ENCODE assay signal across 12 cellular contexts in genomic region chr12:44654641-44655625, GRCh38.
A peak's percentile ranks its signal among the peaks of the same experiment; 100 is the strongest.
DNase-seq lines count a peak whose midpoint lies in the region; ATAC-seq and TF ChIP-seq lines count a peak whose summit lies in the region.
"Had no signal": no experiment of that assay in that cellular context is flagged by ENCODE, and none has a peak within 500 bp of the region (broad histone marks: within the 10 kb centered on the region; RNA-seq: fewer than 3 reads in every experiment).

No MANE protein-coding gene starts in this region.

- no peaks in the 10 kb centered on the region for H3K27me3 ChIP-seq in endodermal cell (ENCODE audit: control insufficient read depth, insufficient read depth, low read length, poor library complexity, severe bottlenecking)
- H3K27me3 ChIP-seq: colonic mucosa had no signal

- peaks cover 18% of the 10 kb centered on the region for H3K4me1 Mint-ChIP-seq in endodermal cell

- H3K4me3 ChIP-seq in endodermal cell (ENCODE audit: low read length): peak overlapping the region; percentile 28
- H3K4me3 ChIP-seq: colonic mucosa had no signal

- H3K27me3 Mint-ChIP-seq in endodermal cell (ENCODE audit: insufficient read depth): no peaks in the 10 kb centered on the region

- no peak overlapping the region for H3K4me3 Mint-ChIP-seq in endodermal cell

- H3K4me1 ChIP-seq in endodermal cell (ENCODE audit: control insufficient read depth, insufficient read depth, low read length): peaks cover 17% of the 10 kb centered on the region
- H3K4me1 ChIP-seq: colonic mucosa had no signal

- no peak for TF ChIP-seq CTCF in endodermal cell (conservative IDR thresholded peaks at IDR 0.05)

- H3K27ac Mint-ChIP-seq in endodermal cell: peak overlapping the region; percentile 4

- no peak overlapping the region for H3K9ac ChIP-seq in endodermal cell (ENCODE audit: extremely low read depth, low read length, poor library complexity, severe bottlenecking)

- 53 to 55% methylated on average over 9 to 12 of the region's 12 CpGs for WGBS in endodermal cell (ENCODE audit: insufficient coverage in 1 of 2, insufficient read length in 1 of 2), 2 experiments

- peak overlapping the region; percentile 18 for H3K27ac ChIP-seq in endodermal cell (ENCODE audit: low read depth, low read length)
- H3K27ac ChIP-seq: colonic mucosa had no signal

- no peak for ATAC-seq in GM21423 (IDR thresholded peaks at IDR 0.05; ENCODE audit: unreplicated experiment)
- ATAC-seq: left lobe of liver had no signal

- no peaks in the 10 kb centered on the region for H3K9me3 ChIP-seq in endodermal cell (ENCODE audit: control insufficient read depth, low read length)
- H3K9me3 ChIP-seq: colonic mucosa had no signal

- H3K36me3 Mint-ChIP-seq in endodermal cell (ENCODE audit: low read depth): no peaks in the 10 kb centered on the region

- peak; percentile 74 for DNase-seq in NCI-H1092 treated with DMSO at 0.1 percent for 48 hours (lab: John Stamatoyannopoulos, UW)
- DNase-seq in NCI-H524 (lab: John Stamatoyannopoulos, UW): peak; percentile 39 to 83
- DNase-seq in endodermal cell: peak; percentile 71
- DNase-seq in retina: peak; percentile 13
- no peak for DNase-seq in activated naive CD4-positive, alpha-beta T cell treated with anti-CD3 and anti-CD28 coated beads, Interleukin-2, amount 50 U/mL, for 16 hours
- no peak for DNase-seq in GOT3 (lab: John Stamatoyannopoulos, UW)
- DNase-seq: activated CD4-positive, alpha-beta T cell treated with anti-CD3 and anti-CD28 coated beads, Interleukin-2, amount 50 U/mL, for 1 hour; colonic mucosa; COR-L47; stimulated activated CD4-positive, alpha-beta T cell treated with anti-CD3 and anti-CD28 coated beads, Interleukin-15, amount 100 ng/mL, for 24 hours had no signal

- H3K36me3 ChIP-seq in endodermal cell (ENCODE audit: control insufficient read depth, insufficient read depth, low read length): no peaks in the 10 kb centered on the region
- H3K36me3 ChIP-seq: colonic mucosa had no signal

- H3K9me3 Mint-ChIP-seq in endodermal cell: peaks cover 3% of the 10 kb centered on the region

Comparison
In these comparisons a context has a peak if more than half of its experiments do, and no peak if none do; other contexts are left out.
1. DNase-seq: peak in NCI-H1092 treated with DMSO at 0.1 percent for 48 hours (single experiment), NCI-H524 (2 of 2), endodermal cell (single experiment) and retina (single experiment); none in activated naive CD4-positive, alpha-beta T cell treated with anti-CD3 and anti-CD28 coated beads, Interleukin-2, amount 50 U/mL, for 16 hours (single experiment) and GOT3 (single experiment).